Comparison of ENCODE assay signal across 20 cellular contexts in genomic region chr9:37914701-37915358, GRCh38. TPM values are rescaled to one million over a fixed set of nuclear protein-coding genes. Genes with fewer than 3 reads are reported as not detected.
DNase-seq lines count a peak whose midpoint lies in the region; ATAC-seq and TF ChIP-seq lines count a peak whose summit lies in the region.
"Had no signal": no experiment of that assay in that cellular context is flagged by ENCODE, and none has a peak within 500 bp of the region (broad histone marks: within the 10 kb centered on the region; RNA-seq: fewer than 3 reads in every experiment).

No MANE protein-coding gene starts in this region.

- TF ChIP-seq RAD21 in IMR-90 (IDR thresholded peaks at IDR 0.05; ENCODE audit: low read length) = no peak

- no peaks in the 10 kb centered on the region for H3K9me1 ChIP-seq in IMR-90 (ENCODE audit: insufficient read depth, low read length)

- H3K4ac ChIP-seq in IMR-90 (ENCODE audit: low read depth, low read length) = peak overlapping the region; percentile 58

- peak overlapping the region; percentile 73; the same call in 1 of the 2 replicates for H2AK5ac ChIP-seq in IMR-90 (ENCODE audit: low read depth, low read length)

- H3K56ac ChIP-seq in IMR-90 (ENCODE audit: extremely low read depth, insufficient read depth, low read length) = no peak overlapping the region

- H4K91ac ChIP-seq in IMR-90 (ENCODE audit: insufficient read depth, low read depth, low read length) = no peak overlapping the region; the same call in 1 of the 2 replicates

- no peak overlapping the region for H4K5ac ChIP-seq in IMR-90 (ENCODE audit: low read depth, low read length)

- H3K9ac ChIP-seq in IMR-90 (ENCODE audit: low read depth, low read length) = no peak overlapping the region

- no peak overlapping the region for H2BK5ac ChIP-seq in IMR-90 (ENCODE audit: low read depth, low read length, poor library complexity, severe bottlenecking)

- ATAC-seq in IMR-90 (ENCODE audit: low read depth) = no peak
- no peak for ATAC-seq in body of pancreas
- no peak for ATAC-seq in sciatic nerve
- no peak for ATAC-seq in HG02588 (IDR thresholded peaks at IDR 0.05; ENCODE audit: unreplicated experiment)
- ATAC-seq in activated CD8-positive, alpha-beta memory T cell treated with anti-CD3 and anti-CD28 coated beads, Interleukin-2, amount 10 ng/mL, durations not matched to agents 7 days and 5 days = no peak

- POLR2A ChIA-PET in IMR-90 (lab: Charles Lee; ENCODE audit: unreplicated experiment) = no interaction called here

- 0 out of 2 replicates have a peak overlapping the region, but pooled peaks have one; percentile 1 for H2BK20ac ChIP-seq in IMR-90 (ENCODE audit: low read depth, low read length)

- no peak overlapping the region for H3K27ac Mint-ChIP-seq in activated CD8-positive, alpha-beta memory T cell treated with anti-CD3 and anti-CD28 coated beads, Interleukin-2, amount 10 ng/mL, durations not matched to agents 7 days and 5 days

- H2BK120ac ChIP-seq in IMR-90 (ENCODE audit: low read depth, low read length) = no peak overlapping the region; the same call in 1 of the 2 replicates

- H3K23ac ChIP-seq in IMR-90 (ENCODE audit: low read depth, low read length) = no peak overlapping the region

- H3K4me3 ChIP-seq in IMR-90 (ENCODE audit: insufficient read depth, low read depth, low read length) (no peak overlapping the region), body of pancreas (no peak overlapping the region)
- H3K4me3 ChIP-seq: K562, PC-9 had no signal

- H3K4me1 ChIP-seq in IMR-90 (ENCODE audit: control insufficient read depth, insufficient read depth, low read length) (peaks cover 14% of the 10 kb centered on the region), body of pancreas (peaks cover 29% of the 10 kb centered on the region)

- no peaks in the 10 kb centered on the region for H3K36me3 Mint-ChIP-seq in activated CD8-positive, alpha-beta memory T cell treated with anti-CD3 and anti-CD28 coated beads, Interleukin-2, amount 10 ng/mL, durations not matched to agents 7 days and 5 days

- H2BK15ac ChIP-seq in IMR-90 (ENCODE audit: low read depth, low read length) = no peak overlapping the region

- H3K36me3 ChIP-seq in IMR-90 (ENCODE audit: control insufficient read depth, insufficient read depth, low read length) = peaks cover 35% of the 10 kb centered on the region
- H3K36me3 ChIP-seq in body of pancreas (replicated peaks in 1 of 2; ENCODE audit: insufficient read depth in 1 of 2, low read depth in 2 of 2) = peaks cover 0 to 2% of the 10 kb centered on the region in 2 donors

- H3K9me3 ChIP-seq in IMR-90 (ENCODE audit: control insufficient read depth, insufficient read depth, low read length) = no peaks in the 10 kb centered on the region
- H3K9me3 ChIP-seq in body of pancreas = no peaks in the 10 kb centered on the region

- WGBS in IMR-90 (ENCODE audit: extremely low coverage in 2 of 2, insufficient read length in 1 of 2), 2 experiments = 94% methylated on average over 3 of the region's 11 CpGs; no CpG with 5 or more reads in 1 of the 2 experiments
- WGBS in body of pancreas, 2 donors = 72 to 77% methylated on average over 8 to 11 of the region's 11 CpGs

- TF ChIP-seq POLR2A in IMR-90 (IDR thresholded peaks at IDR 0.05; ENCODE audit: low read depth, low read length) (no peak), body of pancreas (IDR thresholded peaks at IDR 0.05) (no peak)

- H3K4me2 ChIP-seq in IMR-90 (ENCODE audit: low read depth, low read length) = no peak overlapping the region
- H3K4me2 ChIP-seq: PC-9 had no signal

- H3K9me3 Mint-ChIP-seq in activated CD8-positive, alpha-beta memory T cell treated with anti-CD3 and anti-CD28 coated beads, Interleukin-2, amount 10 ng/mL, durations not matched to agents 7 days and 5 days (ENCODE audit: low read depth) = no peaks in the 10 kb centered on the region
- H3K9me3 Mint-ChIP-seq: CD14-positive monocyte, HFFc6 had no signal

- no peak overlapping the region for H3K4me3 Mint-ChIP-seq in activated CD8-positive, alpha-beta memory T cell treated with anti-CD3 and anti-CD28 coated beads, Interleukin-2, amount 10 ng/mL, durations not matched to agents 7 days and 5 days
- H3K4me3 Mint-ChIP-seq: CD14-positive monocyte, HFFc6 had no signal

- H3K27me3 ChIP-seq in IMR-90 (ENCODE audit: control insufficient read depth, insufficient read depth, low read length) = no peaks in the 10 kb centered on the region
- H3K27me3 ChIP-seq in body of pancreas = no peaks in the 10 kb centered on the region

- dilution Hi-C loops in IMR-90 (cut with HindIII; ENCODE audit: low sequenced_read_pairs, unreplicated experiment) = loop anchor here (25.0 kb wide), 1 partner anchor 472 kb away; the partner anchor contains the start of gene ALDH1B1

- BruUV-seq in IMR-90 (replicated peaks; lab: Mats Ljungman, UMichigan) = no TSS peak

- DNase-seq in IMR-90 (no peak), body of pancreas (no peak), mesenteric fat pad (ENCODE audit: low spot score) (peak; percentile 30), sciatic nerve (ENCODE audit: low spot score) (peak; percentile 50), substantia nigra (lab: John Stamatoyannopoulos, UW) (no peak)
- DNase-seq in activated CD8-positive, alpha-beta memory T cell treated with anti-CD3 and anti-CD28 coated beads, Interleukin-2, amount 10 ng/mL, durations not matched to agents 7 days and 5 days = no peak
- DNase-seq: ACHN, AML-193, EL, GOT3, HFFc6, NCI-H1436, NCI-H2029, NCI-H2171, NCI-H510A, NCI-H82, PC-9 had no signal

- in situ Hi-C loops in IMR-90 (cut with MboI; ENCODE audit: low sequenced_read_pairs) = loop anchor here (5.0 kb wide), 3 partner anchors 247 to 447 kb away; no protein-coding TSS in a partner anchor

- H4K8ac ChIP-seq in IMR-90 (ENCODE audit: low read depth in 2 of 2, low read length in 2 of 2) = peak overlapping the region in 1 of 2 experiments; percentile 38; a peak in 1 of 4 replicates

- H3K18ac ChIP-seq in IMR-90 (ENCODE audit: low read depth, low read length) = no peak overlapping the region

- H3K79me1 ChIP-seq in IMR-90 (ENCODE audit: low read depth in 1 of 2, low read length in 2 of 2) = peaks cover 12 to 44% of the 10 kb centered on the region in 2 experiments; a peak in 3 of 4 replicates

- peaks cover 2% of the 10 kb centered on the region for H3K4me1 Mint-ChIP-seq in activated CD8-positive, alpha-beta memory T cell treated with anti-CD3 and anti-CD28 coated beads, Interleukin-2, amount 10 ng/mL, durations not matched to agents 7 days and 5 days

- CTCF ChIA-PET in IMR-90 (lab: Yijun Ruan, JAX) = interaction anchor here (1.0 to 1.8 kb wide), 3 partner anchors 102 to 471 kb away, joined by 3 to 6 read pairs (median 5); no protein-coding TSS in a partner anchor
- CTCF ChIA-PET in activated CD8-positive, alpha-beta memory T cell treated with anti-CD3 and anti-CD28 coated beads, Interleukin-2, amount 10 ng/mL, durations not matched to agents 7 days and 5 days (lab: Charles Lee) = interaction anchor here (0.8 to 6.4 kb wide), 18 partner anchors 7 to 517 kb away, joined by 3 to 51 read pairs (median 6); partner anchors contain the start of genes ALDH1B1 and SHB

- peak overlapping the region; percentile 37 for H2AK9ac ChIP-seq in IMR-90 (replicated peaks; ENCODE audit: low read depth, low read length, poor library complexity)

- H3K27me3 Mint-ChIP-seq in activated CD8-positive, alpha-beta memory T cell treated with anti-CD3 and anti-CD28 coated beads, Interleukin-2, amount 10 ng/mL, durations not matched to agents 7 days and 5 days = no peaks in the 10 kb centered on the region

- H3K27ac ChIP-seq in IMR-90 (ENCODE audit: insufficient read depth, low read length) = no peak overlapping the region
- peak overlapping the region in 3 of 4 donors; percentile 27 to 71 (median 29) for H3K27ac ChIP-seq in body of pancreas
- H3K27ac ChIP-seq in substantia nigra (ENCODE audit: low read depth, low read length, poor library complexity, severe bottlenecking) = no peak overlapping the region
- H3K27ac ChIP-seq: PC-9 had no signal

- TF ChIP-seq CTCF in IMR-90 (conservative IDR thresholded peaks at IDR 0.05; ENCODE audit: low read depth, low read length) (no peak), body of pancreas (IDR thresholded peaks at IDR 0.05) (no peak)

- no peak overlapping the region for H3K14ac ChIP-seq in IMR-90 (replicated peaks; ENCODE audit: low read depth, low read length)

- no peaks in the 10 kb centered on the region; the same call in 1 of the 2 replicates for H4K20me1 ChIP-seq in IMR-90 (ENCODE audit: insufficient read depth, low read length)

- no peak overlapping the region for H2AFZ ChIP-seq in IMR-90 (replicated peaks; ENCODE audit: low read length, poor library complexity)
- H2AFZ ChIP-seq: PC-9 had no signal

- intact Hi-C loops in IMR-90 (cut with micrococcal nuclease) (no loop called here), body of pancreas (cut with DNase I) (loop anchor here (5.0 to 10.0 kb wide), 3 partner anchors 32 to 452 kb away; no protein-coding TSS in a partner anchor), sciatic nerve (cut with DNase I) (loop anchor here (10.0 kb wide), 2 partner anchors 150 to 520 kb away; partner anchors contain the start of gene SHB)

TF ChIP-seq in IMR-90, 13 proteins besides CTCF, POLR2A, EP300 and RAD21 (continues in another document):
- TF ChIP-seq USF2 (IDR thresholded peaks at IDR 0.05; ENCODE audit: low read depth, low read length) (no peak), CHD1 (IDR thresholded peaks at IDR 0.05; ENCODE audit: low read depth, low read length) (no peak), MXI1 (IDR thresholded peaks at IDR 0.05; ENCODE audit: borderline replicate concordance, low read depth, low read length) (no peak), RCOR1 (IDR thresholded peaks at IDR 0.05; ENCODE audit: insufficient replicate concordance, low read length) (no peak), MAFK (IDR thresholded peaks at IDR 0.05; ENCODE audit: low read depth, low read length) (no peak)

RNA-seq across cellular contexts. Expression of gene SLC25A51, which starts 10.9 kb away (rescaled TPM):
- total RNA-seq in IMR-90 (2012; rRNA removed) (63.0 and 81.6 TPM in 2 replicates), body of pancreas (10 to 100 TPM; 17.1 to 18.1 TPM), mesenteric fat pad (59.2 TPM), sciatic nerve (24.2 TPM)
- polyA plus RNA-seq in IMR-90 (2012; rRNA removed) = 10.6 and 14.1 TPM in 2 replicates
- polyA plus RNA-seq in IMR-90 (2012; cell fraction: cytosol; rRNA removed) = 8.0 and 8.1 TPM in 2 replicates
- 4.5 and 18.3 TPM in 2 replicates for polyA plus RNA-seq in IMR-90 (2012; cell fraction: nucleus; rRNA removed; ENCODE audit: low replicate concordance)
- total RNA-seq in activated CD8-positive, alpha-beta memory T cell treated with anti-CD3 and anti-CD28 coated beads, Interleukin-2, amount 10 ng/mL, durations not matched to agents 7 days and 5 days = 10 to 100 TPM; 28.3 to 30.0 TPM

Comparison
In these comparisons a context has a peak if more than half of its experiments do, and no peak if none do; other contexts are left out.
1. DNase-seq: peak in mesenteric fat pad (single experiment) and sciatic nerve (single experiment); none in IMR-90 (single experiment), body of pancreas (0 of 4), substantia nigra (0 of 49) and activated CD8-positive, alpha-beta memory T cell treated with anti-CD3 and anti-CD28 coated beads, Interleukin-2, amount 10 ng/mL, durations not matched to agents 7 days and 5 days (single experiment).
2. H3K27ac ChIP-seq: peak in body of pancreas (3 of 4); none in IMR-90 (single experiment) and substantia nigra (single experiment).